1 cellular context compared by ENCODE assay signal in the genomic region with DNA sequence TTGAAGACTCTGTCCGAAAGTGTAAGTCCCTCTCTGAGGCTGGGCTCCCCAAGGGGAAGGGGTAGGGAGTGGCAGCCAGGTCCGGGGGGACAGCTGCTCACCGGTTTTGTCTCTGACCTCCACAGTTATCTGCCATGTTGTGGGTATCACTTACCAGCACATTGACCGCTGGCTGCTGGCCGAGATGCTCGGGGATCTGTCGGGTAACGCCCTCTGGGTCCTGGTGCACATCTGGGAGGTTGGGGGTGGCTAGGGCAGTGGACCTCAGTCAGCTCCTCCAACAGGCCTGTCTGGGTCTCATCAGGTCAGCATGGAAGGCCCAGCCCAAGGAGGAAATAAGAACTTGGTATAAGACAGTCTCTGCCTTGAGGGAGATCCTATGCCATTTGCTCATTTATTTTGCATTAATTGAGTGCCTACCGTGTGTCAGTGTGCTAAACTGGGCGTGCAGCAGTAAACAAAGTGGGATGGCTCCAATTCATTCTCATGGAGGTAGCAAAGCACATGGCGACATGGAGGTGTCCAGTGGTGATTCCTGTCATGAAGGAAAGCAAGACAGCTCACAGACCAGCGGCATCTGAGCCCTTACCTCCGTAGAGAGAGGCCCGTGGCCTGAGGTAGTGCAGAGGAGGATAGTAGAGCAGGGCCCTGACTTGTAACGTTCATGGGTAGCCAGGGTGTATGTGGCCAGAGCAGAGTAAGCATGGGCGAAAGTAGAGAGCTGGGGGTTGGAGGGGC.
TF ChIP-seq lines count a peak whose summit lies in the region.

No MANE protein-coding gene starts in this region.

TF ChIP-seq in A549, 52 proteins besides CTCF, POLR2A, EP300 and RAD21:
- no peak for TF ChIP-seq RNF2 (IDR thresholded peaks at IDR 0.05; ENCODE audit: borderline replicate concordance, low read depth)
- no peak for TF ChIP-seq FOSB (CRISPR knock-in tag; IDR thresholded peaks at IDR 0.05)
- peak; percentile 27; the same call in 1 of the 2 replicates for TF ChIP-seq EHF (CRISPR knock-in tag; IDR thresholded peaks at IDR 0.05)
- TF ChIP-seq CHD4 (IDR thresholded peaks at IDR 0.05; ENCODE audit: borderline replicate concordance): no peak
- TF ChIP-seq CEBPB (IDR thresholded peaks at IDR 0.05): no peak
- TF ChIP-seq KDM1A (IDR thresholded peaks at IDR 0.05; ENCODE audit: low read depth): no peak
- peak; percentile 13; the same call in 1 of the 2 replicates for TF ChIP-seq HOXA7 (CRISPR knock-in tag; IDR thresholded peaks at IDR 0.05)
- TF ChIP-seq, protein P1, sequence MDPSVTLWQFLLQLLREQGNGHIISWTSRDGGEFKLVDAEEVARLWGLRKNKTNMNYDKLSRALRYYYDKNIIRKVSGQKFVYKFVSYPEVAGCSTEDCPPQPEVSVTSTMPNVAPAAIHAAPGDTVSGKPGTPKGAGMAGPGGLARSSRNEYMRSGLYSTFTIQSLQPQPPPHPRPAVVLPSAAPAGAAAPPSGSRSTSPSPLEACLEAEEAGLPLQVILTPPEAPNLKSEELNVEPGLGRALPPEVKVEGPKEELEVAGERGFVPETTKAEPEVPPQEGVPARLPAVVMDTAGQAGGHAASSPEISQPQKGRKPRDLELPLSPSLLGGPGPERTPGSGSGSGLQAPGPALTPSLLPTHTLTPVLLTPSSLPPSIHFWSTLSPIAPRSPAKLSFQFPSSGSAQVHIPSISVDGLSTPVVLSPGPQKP (IDR thresholded peaks at IDR 0.05; ENCODE audit: low read depth, low read length): no peak
- TF ChIP-seq JUNB (IDR thresholded peaks at IDR 0.05): no peak
- no peak for TF ChIP-seq HOXB13 (CRISPR knock-in tag; IDR thresholded peaks at IDR 0.05; ENCODE audit: low read depth)
- TF ChIP-seq, protein P2, sequence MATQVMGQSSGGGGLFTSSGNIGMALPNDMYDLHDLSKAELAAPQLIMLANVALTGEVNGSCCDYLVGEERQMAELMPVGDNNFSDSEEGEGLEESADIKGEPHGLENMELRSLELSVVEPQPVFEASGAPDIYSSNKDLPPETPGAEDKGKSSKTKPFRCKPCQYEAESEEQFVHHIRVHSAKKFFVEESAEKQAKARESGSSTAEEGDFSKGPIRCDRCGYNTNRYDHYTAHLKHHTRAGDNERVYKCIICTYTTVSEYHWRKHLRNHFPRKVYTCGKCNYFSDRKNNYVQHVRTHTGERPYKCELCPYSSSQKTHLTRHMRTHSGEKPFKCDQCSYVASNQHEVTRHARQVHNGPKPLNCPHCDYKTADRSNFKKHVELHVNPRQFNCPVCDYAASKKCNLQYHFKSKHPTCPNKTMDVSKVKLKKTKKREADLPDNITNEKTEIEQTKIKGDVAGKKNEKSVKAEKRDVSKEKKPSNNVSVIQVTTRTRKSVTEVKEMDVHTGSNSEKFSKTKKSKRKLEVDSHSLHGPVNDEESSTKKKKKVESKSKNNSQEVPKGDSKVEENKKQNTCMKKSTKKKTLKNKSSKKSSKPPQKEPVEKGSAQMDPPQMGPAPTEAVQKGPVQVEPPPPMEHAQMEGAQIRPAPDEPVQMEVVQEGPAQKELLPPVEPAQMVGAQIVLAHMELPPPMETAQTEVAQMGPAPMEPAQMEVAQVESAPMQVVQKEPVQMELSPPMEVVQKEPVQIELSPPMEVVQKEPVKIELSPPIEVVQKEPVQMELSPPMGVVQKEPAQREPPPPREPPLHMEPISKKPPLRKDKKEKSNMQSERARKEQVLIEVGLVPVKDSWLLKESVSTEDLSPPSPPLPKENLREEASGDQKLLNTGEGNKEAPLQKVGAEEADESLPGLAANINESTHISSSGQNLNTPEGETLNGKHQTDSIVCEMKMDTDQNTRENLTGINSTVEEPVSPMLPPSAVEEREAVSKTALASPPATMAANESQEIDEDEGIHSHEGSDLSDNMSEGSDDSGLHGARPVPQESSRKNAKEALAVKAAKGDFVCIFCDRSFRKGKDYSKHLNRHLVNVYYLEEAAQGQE (IDR thresholded peaks at IDR 0.05): no peak
- TF ChIP-seq RFX5 (IDR thresholded peaks at IDR 0.05): no peak
- TF ChIP-seq, protein P3, sequence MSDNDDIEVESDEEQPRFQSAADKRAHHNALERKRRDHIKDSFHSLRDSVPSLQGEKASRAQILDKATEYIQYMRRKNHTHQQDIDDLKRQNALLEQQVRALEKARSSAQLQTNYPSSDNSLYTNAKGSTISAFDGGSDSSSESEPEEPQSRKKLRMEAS (IDR thresholded peaks at IDR 0.05): peak; percentile 13; the same call in 1 of the 2 replicates
- no peak for TF ChIP-seq HDAC2 (IDR thresholded peaks at IDR 0.05)
- TF ChIP-seq CBX8 (IDR thresholded peaks at IDR 0.05): no peak
- TF ChIP-seq ZSCAN20 (CRISPR knock-in tag; IDR thresholded peaks at IDR 0.05): no peak
- TF ChIP-seq, protein P4, sequence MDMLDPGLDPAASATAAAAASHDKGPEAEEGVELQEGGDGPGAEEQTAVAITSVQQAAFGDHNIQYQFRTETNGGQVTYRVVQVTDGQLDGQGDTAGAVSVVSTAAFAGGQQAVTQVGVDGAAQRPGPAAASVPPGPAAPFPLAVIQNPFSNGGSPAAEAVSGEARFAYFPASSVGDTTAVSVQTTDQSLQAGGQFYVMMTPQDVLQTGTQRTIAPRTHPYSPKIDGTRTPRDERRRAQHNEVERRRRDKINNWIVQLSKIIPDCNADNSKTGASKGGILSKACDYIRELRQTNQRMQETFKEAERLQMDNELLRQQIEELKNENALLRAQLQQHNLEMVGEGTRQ (IDR thresholded peaks at IDR 0.05): no peak
- no peak for TF ChIP-seq CHD2 (IDR thresholded peaks at IDR 0.05; ENCODE audit: low read length, partially characterized antibody)
- peak; percentile 86; the same call in 1 of the 2 replicates for TF ChIP-seq POLR2AphosphoS2 (conservative IDR thresholded peaks at IDR 0.05; ENCODE audit: low read length)
- TF ChIP-seq ZFP36 (IDR thresholded peaks at IDR 0.05; ENCODE audit: borderline replicate concordance, partially characterized antibody): no peak
- TF ChIP-seq, protein P5, sequence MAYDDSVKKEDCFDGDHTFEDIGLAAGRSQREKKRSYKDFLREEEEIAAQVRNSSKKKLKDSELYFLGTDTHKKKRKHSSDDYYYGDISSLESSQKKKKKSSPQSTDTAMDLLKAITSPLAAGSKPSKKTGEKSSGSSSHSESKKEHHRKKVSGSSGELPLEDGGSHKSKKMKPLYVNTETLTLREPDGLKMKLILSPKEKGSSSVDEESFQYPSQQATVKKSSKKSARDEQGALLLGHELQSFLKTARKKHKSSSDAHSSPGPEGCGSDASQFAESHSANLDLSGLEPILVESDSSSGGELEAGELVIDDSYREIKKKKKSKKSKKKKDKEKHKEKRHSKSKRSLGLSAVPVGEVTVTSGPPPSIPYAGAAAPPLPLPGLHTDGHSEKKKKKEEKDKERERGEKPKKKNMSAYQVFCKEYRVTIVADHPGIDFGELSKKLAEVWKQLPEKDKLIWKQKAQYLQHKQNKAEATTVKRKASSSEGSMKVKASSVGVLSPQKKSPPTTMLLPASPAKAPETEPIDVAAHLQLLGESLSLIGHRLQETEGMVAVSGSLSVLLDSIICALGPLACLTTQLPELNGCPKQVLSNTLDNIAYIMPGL (CRISPR knock-in tag; IDR thresholded peaks at IDR 0.05; ENCODE audit: borderline replicate concordance): no peak
- no peak for TF ChIP-seq SREBF2 (IDR thresholded peaks at IDR 0.05)
- no peak for TF ChIP-seq BHLHE40 (IDR thresholded peaks at IDR 0.05; ENCODE audit: low read depth, low read length)
- TF ChIP-seq FOXS1 (CRISPR knock-in tag; IDR thresholded peaks at IDR 0.05): no peak
- no peak for TF ChIP-seq GATA3 (IDR thresholded peaks at IDR 0.05; ENCODE audit: borderline replicate concordance)
- TF ChIP-seq, protein P6, sequence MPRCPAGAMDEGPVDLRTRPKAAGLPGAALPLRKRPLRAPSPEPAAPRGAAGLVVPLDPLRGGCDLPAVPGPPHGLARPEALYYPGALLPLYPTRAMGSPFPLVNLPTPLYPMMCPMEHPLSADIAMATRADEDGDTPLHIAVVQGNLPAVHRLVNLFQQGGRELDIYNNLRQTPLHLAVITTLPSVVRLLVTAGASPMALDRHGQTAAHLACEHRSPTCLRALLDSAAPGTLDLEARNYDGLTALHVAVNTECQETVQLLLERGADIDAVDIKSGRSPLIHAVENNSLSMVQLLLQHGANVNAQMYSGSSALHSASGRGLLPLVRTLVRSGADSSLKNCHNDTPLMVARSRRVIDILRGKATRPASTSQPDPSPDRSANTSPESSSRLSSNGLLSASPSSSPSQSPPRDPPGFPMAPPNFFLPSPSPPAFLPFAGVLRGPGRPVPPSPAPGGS (IDR thresholded peaks at IDR 0.05): no peak
